In genomic region chr16:18997001-18997400, GRCh38 we compare ENCODE assay signal across 7 cellular contexts. TPM values are rescaled to one million over a fixed set of nuclear protein-coding genes. Genes with fewer than 3 reads are reported as not detected.
"Had no signal": no experiment of that assay in that cellular context is flagged by ENCODE, and none has a peak within 500 bp of the region (broad histone marks: within the 10 kb centered on the region; RNA-seq: fewer than 3 reads in every experiment).

No MANE protein-coding gene starts in this region.

RNA-seq across cellular contexts. Expression of gene TMC7, which starts 13.3 kb away (rescaled TPM):
- total RNA-seq: activated B cell treated with CpG ODN at 0.5 μM for 24 hours; activated CD4-positive, alpha-beta memory T cell treated with anti-CD3 and anti-CD28 coated beads for 36 hours; activated naive CD4-positive, alpha-beta T cell treated with anti-CD3 and anti-CD28 coated beads for 36 hours; activated naive CD4-positive, alpha-beta T cell treated with anti-CD3 and anti-CD28 coated beads, Interleukin-2, amount 50 U/mL, for 72 hours; activated T-cell treated with anti-CD3 and anti-CD28 coated beads, Interleukin-2, amount 50 U/mL, for 4 hours; activated T-helper 1 cell treated with anti-CD3 and anti-CD28 coated beads, Interleukin-12 subunit alpha, Interleukin-12 subunit beta, Interleukin-2, Interleukin-4 antibody, amounts not matched to agents 30 ng/mL and 10 ng/mL and 1 ng/mL, durations not matched to agents 14 hours and 24 hours and 36 hours; OCI-LY7 had no signal
